ENCODE assay signal across 11 cellular contexts in genomic region chr20:41142241-41142640, GRCh38. TPM values are rescaled to one million over a fixed set of nuclear protein-coding genes. Genes with fewer than 3 reads are reported as not detected.
A peak's percentile ranks its signal among the peaks of the same experiment; 100 is the strongest.
DNase-seq lines count a peak whose midpoint lies in the region; ATAC-seq and TF ChIP-seq lines count a peak whose summit lies in the region.
"Had no signal": no experiment of that assay in that cellular context is flagged by ENCODE, and none has a peak within 500 bp of the region (broad histone marks: within the 10 kb centered on the region; RNA-seq: fewer than 3 reads in every experiment).

No MANE protein-coding gene starts in this region.

- intact Hi-C loops in left colon (cut with DNase I, micrococcal nuclease): no loop called here

- no peak overlapping the region; the same call in 1 of the 2 replicates for H3K9ac ChIP-seq in Karpas-422 (ENCODE audit: low read length)
- H3K9ac ChIP-seq: SK-N-SH had no signal

- peaks cover 30 to 80% (median 70%) of the 10 kb centered on the region in 4 donors for H3K4me1 Mint-ChIP-seq in CD4-positive, CD25-positive, alpha-beta regulatory T cell
- peaks cover 57% of the 10 kb centered on the region for H3K4me1 Mint-ChIP-seq in osteocyte (ENCODE audit: unreplicated experiment)

- no peaks in the 10 kb centered on the region for H3K9me2 ChIP-seq in Karpas-422 (replicated peaks; ENCODE audit: insufficient read depth, low read length)
- H3K9me2 ChIP-seq: SK-N-SH had no signal

- no peaks in the 10 kb centered on the region for H3K27me3 Mint-ChIP-seq in CD4-positive, CD25-positive, alpha-beta regulatory T cell
- H3K27me3 Mint-ChIP-seq in osteocyte (ENCODE audit: unreplicated experiment): no peaks in the 10 kb centered on the region

- peaks cover 16% of the 10 kb centered on the region for H4K20me1 ChIP-seq in Karpas-422 (ENCODE audit: insufficient read depth, low read depth, low read length)

- no peak for DNase-seq in CD4-positive, CD25-positive, alpha-beta regulatory T cell
- DNase-seq in Karpas-422: no peak
- no peak for DNase-seq in osteocyte (ENCODE audit: extremely low spot score, unreplicated experiment)
- DNase-seq in left colon: no peak
- DNase-seq in NCI-H2081 (lab: John Stamatoyannopoulos, UW): no peak
- DNase-seq: Calu3, NCI-H524, SK-N-SH had no signal

- no peaks in the 10 kb centered on the region for H3K9me3 ChIP-seq in CD4-positive, CD25-positive, alpha-beta regulatory T cell (ENCODE audit: control insufficient read depth in 2 of 2, low read length in 2 of 2)
- no peaks in the 10 kb centered on the region for H3K9me3 ChIP-seq in Karpas-422 (ENCODE audit: low read length)
- H3K9me3 ChIP-seq: SK-N-SH had no signal

- peak overlapping the region; percentile 92 to 100 (median 94) for H3K27ac Mint-ChIP-seq in CD4-positive, CD25-positive, alpha-beta regulatory T cell
- H3K27ac Mint-ChIP-seq in osteocyte (ENCODE audit: unreplicated experiment): peak overlapping the region; percentile 19

- H3K27ac ChIP-seq in CD4-positive, CD25-positive, alpha-beta regulatory T cell (ENCODE audit: insufficient read depth, low read length, poor library complexity, severe bottlenecking): peak overlapping the region; percentile 87
- H3K27ac ChIP-seq in Karpas-422 (ENCODE audit: low read length): no peak overlapping the region
- peak overlapping the region; percentile 73 for H3K27ac ChIP-seq in cingulate gyrus (ENCODE audit: low read depth, low read length)

- H2AFZ ChIP-seq in Karpas-422 (ENCODE audit: low read length): no peak overlapping the region

- peaks cover 7% of the 10 kb centered on the region for H3K36me3 ChIP-seq in CD4-positive, CD25-positive, alpha-beta regulatory T cell (ENCODE audit: control insufficient read depth, insufficient read depth, low read length)
- H3K36me3 ChIP-seq in Karpas-422 (ENCODE audit: insufficient read depth, low read length): peaks cover 10% of the 10 kb centered on the region; the same call in 1 of the 2 replicates

- H3K4me1 ChIP-seq in CD4-positive, CD25-positive, alpha-beta regulatory T cell (ENCODE audit: control insufficient read depth, insufficient read depth, low read length, poor library complexity, severe bottlenecking): peaks cover 93% of the 10 kb centered on the region
- H3K4me1 ChIP-seq in Karpas-422 (ENCODE audit: low read length): peaks cover 53% of the 10 kb centered on the region

- H3K4me3 ChIP-seq in CD4-positive, CD25-positive, alpha-beta regulatory T cell (ENCODE audit: low read depth, low read length): peak overlapping the region; percentile 89
- no peak overlapping the region; the same call in 1 of the 2 replicates for H3K4me3 ChIP-seq in Karpas-422 (ENCODE audit: low read length)

- peaks cover 18% of the 10 kb centered on the region for H3K36me3 Mint-ChIP-seq in CD4-positive, CD25-positive, alpha-beta regulatory T cell
- H3K36me3 Mint-ChIP-seq in osteocyte (ENCODE audit: unreplicated experiment): peaks cover 10% of the 10 kb centered on the region

- H3K4me3 Mint-ChIP-seq in CD4-positive, CD25-positive, alpha-beta regulatory T cell: peak overlapping the region; percentile 95 to 97 (median 96)
- H3K4me3 Mint-ChIP-seq in osteocyte (ENCODE audit: unreplicated experiment): no peak overlapping the region

- H3K9me3 Mint-ChIP-seq in CD4-positive, CD25-positive, alpha-beta regulatory T cell: no peaks in the 10 kb centered on the region
- H3K9me3 Mint-ChIP-seq in osteocyte (ENCODE audit: unreplicated experiment): no peaks in the 10 kb centered on the region

- H3K79me2 ChIP-seq in Karpas-422 (ENCODE audit: low read length): peaks cover 99% of the 10 kb centered on the region

- no peak for ATAC-seq in CD4-positive, CD25-positive, alpha-beta regulatory T cell (ENCODE audit: low read depth in 2 of 2)
- ATAC-seq in left colon (no peak), GM19395 (IDR thresholded peaks at IDR 0.05; ENCODE audit: unreplicated experiment) (no peak), GM18858 (IDR thresholded peaks at IDR 0.05; ENCODE audit: unreplicated experiment) (no peak)

- H3K27me3 ChIP-seq in CD4-positive, CD25-positive, alpha-beta regulatory T cell (ENCODE audit: control insufficient read depth, insufficient read depth, low read length): no peaks in the 10 kb centered on the region
- no peaks in the 10 kb centered on the region for H3K27me3 ChIP-seq in Karpas-422 (ENCODE audit: low read length)

- peak overlapping the region; percentile 10 for H3K4me2 ChIP-seq in Karpas-422 (ENCODE audit: low read depth, low read length, poor library complexity, severe bottlenecking)

- TF ChIP-seq CTCF in osteocyte (IDR thresholded peaks at IDR 0.05): no peak

RNA-seq across cellular contexts. Expression of gene PLCG1, which starts 4.9 kb away (rescaled TPM):
- total RNA-seq in CD4-positive, CD25-positive, alpha-beta regulatory T cell: 540 TPM
- polyA plus RNA-seq in CD4-positive, CD25-positive, alpha-beta regulatory T cell: 10 to 100 TPM; 30.4 to 36.1 (median 33.0) TPM
- total RNA-seq in Karpas-422 (2014; rRNA removed; shearing (Covaris generic); ENCODE audit: low replicate concordance): 48.6 and 69.0 TPM in 2 replicates
- total RNA-seq in osteocyte: 173 and 179 TPM in 2 replicates
- total RNA-seq in left colon: 10 to 100 TPM; 58.0 to 74.7 TPM
